ENCODE assay signal across 7 cellular contexts in genomic region chr2:174681099-174681982, GRCh38.
DNase-seq lines count a peak whose midpoint lies in the region; ATAC-seq and TF ChIP-seq lines count a peak whose summit lies in the region.

No MANE protein-coding gene starts in this region.

- no peaks in the 10 kb centered on the region for H3K9me3 Mint-ChIP-seq in endodermal cell

- H3K4me3 Mint-ChIP-seq in endodermal cell: peak overlapping the region; percentile 69

- H3K4me3 ChIP-seq in GM12864 (ENCODE audit: low read depth, low read length) (peak overlapping the region; percentile 82), NT2/D1 (ENCODE audit: insufficient read length, low read depth) (peak overlapping the region; percentile 78), endodermal cell (ENCODE audit: low read length) (peak overlapping the region; percentile 87), muscle layer of colon (ENCODE audit: low read depth in 1 of 2, low read length in 2 of 2) (peak overlapping the region; percentile 79 to 92)

- no peak for TF ChIP-seq CTCF in GM12864 (IDR thresholded peaks at IDR 0.05; ENCODE audit: low read depth, low read length, missing control alignments)
- no peak for TF ChIP-seq CTCF in endodermal cell (conservative IDR thresholded peaks at IDR 0.05)

- H3K27ac ChIP-seq in endodermal cell (ENCODE audit: low read depth, low read length) (no peak overlapping the region), muscle layer of colon (ENCODE audit: low read depth, low read length) (peak overlapping the region; percentile 77)

- H3K27me3 Mint-ChIP-seq in endodermal cell (ENCODE audit: insufficient read depth): peaks cover 55% of the 10 kb centered on the region

- H3K9me3 ChIP-seq in NT2/D1 (ENCODE audit: insufficient read depth, low read length): no peaks in the 10 kb centered on the region
- no peaks in the 10 kb centered on the region for H3K9me3 ChIP-seq in endodermal cell (ENCODE audit: control insufficient read depth, low read length)
- H3K9me3 ChIP-seq in muscle layer of colon (ENCODE audit: low read length): no peaks in the 10 kb centered on the region

- no peaks in the 10 kb centered on the region for H3K4me1 ChIP-seq in NT2/D1 (ENCODE audit: insufficient read depth, insufficient read length)
- H3K4me1 ChIP-seq in endodermal cell (ENCODE audit: control insufficient read depth, insufficient read depth, low read length): no peaks in the 10 kb centered on the region
- H3K4me1 ChIP-seq in muscle layer of colon (ENCODE audit: insufficient read depth, low read length): peaks cover 29% of the 10 kb centered on the region

- H3K4me1 Mint-ChIP-seq in endodermal cell: peaks cover 24% of the 10 kb centered on the region

- H3K36me3 Mint-ChIP-seq in endodermal cell (ENCODE audit: low read depth): peaks cover 10% of the 10 kb centered on the region

- no peak overlapping the region for H3K27ac Mint-ChIP-seq in endodermal cell

- DNase-seq in GM12864 (ENCODE audit: low read depth) (no peak), NT2/D1 (ENCODE audit: low read depth, low spot score) (no peak), endodermal cell (peak; percentile 69)
- no peak for DNase-seq in stimulated activated CD4-positive, alpha-beta T cell treated with anti-CD3 and anti-CD28 coated beads, Interleukin-4, amount 100 ng/mL, for 1 hour

- H3K36me3 ChIP-seq in NT2/D1 (ENCODE audit: insufficient read depth, insufficient read length, low read length): peaks cover 25% of the 10 kb centered on the region
- H3K36me3 ChIP-seq in endodermal cell (ENCODE audit: control insufficient read depth, insufficient read depth, low read length): no peaks in the 10 kb centered on the region
- H3K36me3 ChIP-seq in muscle layer of colon (ENCODE audit: insufficient read depth, low read length): peaks cover 5% of the 10 kb centered on the region

- ATAC-seq in HG02623 (IDR thresholded peaks at IDR 0.05; ENCODE audit: unreplicated experiment) (no peak), GM18502 (IDR thresholded peaks at IDR 0.05; ENCODE audit: poor library complexity, unreplicated experiment) (no peak)

- H3K27me3 ChIP-seq in NT2/D1 (ENCODE audit: insufficient read depth, insufficient read length) (peaks cover 7% of the 10 kb centered on the region), endodermal cell (ENCODE audit: control insufficient read depth, insufficient read depth, low read length, poor library complexity, severe bottlenecking) (peaks cover 37% of the 10 kb centered on the region), muscle layer of colon (ENCODE audit: control insufficient read depth in 1 of 2, insufficient read depth in 2 of 2, low read length in 2 of 2) (no peaks in the 10 kb centered on the region)

- H3K9ac ChIP-seq in NT2/D1 (ENCODE audit: insufficient read length, low read depth) (peak overlapping the region; percentile 87), endodermal cell (ENCODE audit: extremely low read depth, low read length, poor library complexity, severe bottlenecking) (peak overlapping the region; percentile 51), muscle layer of colon (ENCODE audit: low read length) (peak overlapping the region; percentile 83)

- WGBS in endodermal cell (ENCODE audit: insufficient coverage in 1 of 2, insufficient read length in 1 of 2), 2 experiments: 50 to 56% methylated on average over 7 to 17 of the region's 17 CpGs
